8 cellular contexts compared by ENCODE assay signal in the genomic region with DNA sequence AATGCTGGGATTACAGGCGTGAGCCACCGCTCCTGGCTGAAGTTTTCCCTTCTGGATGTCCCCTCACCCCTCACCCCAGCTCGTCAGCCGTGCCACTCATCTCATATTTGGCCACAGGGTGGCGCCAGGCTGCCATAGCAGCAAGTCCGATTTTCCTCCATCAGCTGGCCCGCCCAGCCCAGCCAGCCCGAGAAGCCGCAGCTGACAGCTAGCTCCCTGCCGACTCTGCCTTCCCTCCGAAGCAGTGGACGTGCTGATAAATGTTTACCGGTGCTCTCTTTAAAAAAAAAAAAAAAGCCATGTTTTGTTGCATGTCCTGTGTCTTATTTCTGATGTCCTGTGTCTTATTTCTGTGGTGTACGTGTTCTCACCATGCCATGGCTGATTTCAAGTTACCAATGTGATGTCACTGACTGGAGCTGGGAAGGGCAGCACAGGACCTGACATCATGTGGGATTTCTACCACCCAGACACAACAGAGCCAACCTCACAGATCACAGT. TPM values are rescaled to one million over a fixed set of nuclear protein-coding genes. Genes with fewer than 3 reads are reported as not detected.
A peak's percentile ranks its signal among the peaks of the same experiment; 100 is the strongest.
DNase-seq lines count a peak whose midpoint lies in the region; ATAC-seq and TF ChIP-seq lines count a peak whose summit lies in the region.

No MANE protein-coding gene starts in this region.

- no peaks in the 10 kb centered on the region for H3K9me3 Mint-ChIP-seq in CD8-positive, alpha-beta memory T cell

- H3K27me3 ChIP-seq in CD8-positive, alpha-beta memory T cell (ENCODE audit: insufficient read depth, low read length, poor library complexity, severe bottlenecking) = no peaks in the 10 kb centered on the region
- H3K27me3 ChIP-seq in trophoblast cell (ENCODE audit: insufficient read depth, low read length) = no peaks in the 10 kb centered on the region
- H3K27me3 ChIP-seq in thyroid gland = no peaks in the 10 kb centered on the region

- no peak overlapping the region for H3K27ac ChIP-seq in CD8-positive, alpha-beta memory T cell (ENCODE audit: low read depth, low read length)
- no peak overlapping the region for H3K27ac ChIP-seq in SK-N-MC
- H3K27ac ChIP-seq in trophoblast cell (ENCODE audit: low read depth, low read length) = peak overlapping the region; percentile 19
- peak overlapping the region in 1 of 3 donors; percentile 58 for H3K27ac ChIP-seq in thyroid gland

- peak; percentile 61 to 94 (median 88) for TF ChIP-seq CTCF in thyroid gland (IDR thresholded peaks at IDR 0.05)

- no peaks in the 10 kb centered on the region for H3K9me3 ChIP-seq in CD8-positive, alpha-beta memory T cell (ENCODE audit: low read length)
- H3K9me3 ChIP-seq in SK-N-MC (ENCODE audit: low read depth, low read length) (no peaks in the 10 kb centered on the region), trophoblast cell (ENCODE audit: insufficient read depth, low read depth, low read length) (no peaks in the 10 kb centered on the region), thyroid gland (no peaks in the 10 kb centered on the region)

- no peak overlapping the region for H3K4me3 ChIP-seq in CD8-positive, alpha-beta memory T cell (ENCODE audit: low read length)
- no peak overlapping the region for H3K4me3 ChIP-seq in SK-N-MC
- no peak overlapping the region for H3K4me3 ChIP-seq in trophoblast cell (ENCODE audit: low read depth, low read length)
- no peak overlapping the region for H3K4me3 ChIP-seq in thyroid gland (replicated peaks in 1 of 3)

- H3K36me3 Mint-ChIP-seq in CD8-positive, alpha-beta memory T cell = peaks cover 0 to 34% (median 5%) of the 10 kb centered on the region in 3 donors

- no peak overlapping the region for H3K9ac ChIP-seq in SK-N-MC (ENCODE audit: insufficient read length)
- no peak overlapping the region for H3K9ac ChIP-seq in trophoblast cell (ENCODE audit: low read length)

- DNase-seq in CD8-positive, alpha-beta memory T cell = peak; percentile 44 to 71 (median 51)
- DNase-seq in M059J (ENCODE audit: low read depth) (peak; percentile 82), SK-N-MC (ENCODE audit: low read depth, low spot score) (peak; percentile 5), germinal center (ENCODE audit: low spot score) (peak; percentile 80), trophoblast cell (peak; percentile 79 to 89), thyroid gland (peak; percentile 90 to 93)
- DNase-seq in activated naive CD4-positive, alpha-beta T cell treated with Interleukin-2 at 50 U/mL for 16 hours = peak; percentile 81

- H4K91ac ChIP-seq in trophoblast cell (ENCODE audit: low read depth, low read length) = no peak overlapping the region

- POLR2A ChIA-PET in CD8-positive, alpha-beta memory T cell (lab: Charles Lee) = no interaction called here

- no peak overlapping the region for H2AK5ac ChIP-seq in trophoblast cell (ENCODE audit: low read length)

- H3K4ac ChIP-seq in trophoblast cell (ENCODE audit: low read depth, low read length) = no peak overlapping the region

- H3K4me1 ChIP-seq in CD8-positive, alpha-beta memory T cell (ENCODE audit: insufficient read depth, low read length) = peaks cover 10% of the 10 kb centered on the region
- H3K4me1 ChIP-seq in trophoblast cell (ENCODE audit: control insufficient read depth in 1 of 2, insufficient read depth in 2 of 2, low read length in 2 of 2) (peaks cover 19 to 39% of the 10 kb centered on the region in 2 experiments), thyroid gland (peaks cover 47 to 67% of the 10 kb centered on the region in 2 donors)

- CTCF ChIA-PET in CD8-positive, alpha-beta memory T cell (lab: Charles Lee) = interaction anchor here (0.7 to 7.4 kb wide), 10 partner anchors 11 to 355 kb away, joined by 3 to 69 read pairs (median 4); a partner anchor contains a TSS

- H3K14ac ChIP-seq in trophoblast cell (ENCODE audit: low read length) = no peak overlapping the region

- peaks cover 4 to 8% (median 5%) of the 10 kb centered on the region in 3 donors for H3K4me1 Mint-ChIP-seq in CD8-positive, alpha-beta memory T cell

- no peak overlapping the region for H3K4me2 ChIP-seq in trophoblast cell (ENCODE audit: low read length)

- H3K27me3 Mint-ChIP-seq in CD8-positive, alpha-beta memory T cell = no peaks in the 10 kb centered on the region

- no peak for TF ChIP-seq POLR2A in thyroid gland (IDR thresholded peaks at IDR 0.05)

- no peak overlapping the region for H3K18ac ChIP-seq in trophoblast cell (ENCODE audit: low read length)

- H3K36me3 ChIP-seq in CD8-positive, alpha-beta memory T cell (ENCODE audit: insufficient read depth, low read length) = peaks cover 4% of the 10 kb centered on the region
- H3K36me3 ChIP-seq in SK-N-MC (ENCODE audit: insufficient read depth, low read length) = peaks cover 24% of the 10 kb centered on the region
- H3K36me3 ChIP-seq in trophoblast cell (ENCODE audit: control insufficient read depth in 1 of 2, insufficient read depth in 2 of 2, low read length in 2 of 2) = peaks cover 12 to 14% of the 10 kb centered on the region in 2 experiments
- no peaks in the 10 kb centered on the region for H3K36me3 ChIP-seq in thyroid gland

- intact Hi-C loops in thyroid gland (cut with DNase I) = loop anchor here (5.0 to 10.0 kb wide), 3 partner anchors 43 to 450 kb away; a partner anchor contains a TSS

- no peaks in the 10 kb centered on the region for H3K79me2 ChIP-seq in trophoblast cell (ENCODE audit: control insufficient read depth, insufficient read depth, low read length, poor library complexity)

- H2BK5ac ChIP-seq in trophoblast cell (ENCODE audit: low read depth, low read length, poor library complexity) = no peak overlapping the region

- no peak overlapping the region for H2AFZ ChIP-seq in trophoblast cell (ENCODE audit: insufficient read depth, low read length, poor library complexity)

- H2BK120ac ChIP-seq in trophoblast cell (ENCODE audit: insufficient read depth, low read length, poor library complexity) = no peak overlapping the region

- peak overlapping the region in 2 of 8 donors; percentile 53 to 71 for H3K27ac Mint-ChIP-seq in CD8-positive, alpha-beta memory T cell

- no peak overlapping the region for H2BK12ac ChIP-seq in trophoblast cell (ENCODE audit: low read length)

- no peak overlapping the region for H3K4me3 Mint-ChIP-seq in CD8-positive, alpha-beta memory T cell

- H4K8ac ChIP-seq in trophoblast cell (ENCODE audit: low read depth, low read length) = no peak overlapping the region

- WGBS in trophoblast cell (ENCODE audit: extremely low coverage, insufficient coverage, insufficient read length) = no CpG with 5 or more reads among the region's 14 CpGs
- WGBS in thyroid gland, 2 donors = 18 to 21% methylated on average over 14 of the region's 14 CpGs

- ATAC-seq in GM21447 (IDR thresholded peaks at IDR 0.05; ENCODE audit: unreplicated experiment) = peak; percentile 73

- no peak overlapping the region for H3K23ac ChIP-seq in trophoblast cell (ENCODE audit: low read length)

- no peak overlapping the region for H4K12ac ChIP-seq in trophoblast cell (ENCODE audit: low read depth, low read length)

- peaks cover 7% of the 10 kb centered on the region for H3K79me1 ChIP-seq in trophoblast cell (ENCODE audit: low read length)

RNA-seq across cellular contexts. Expression of a gene that starts 58.3 kb away (rescaled TPM):
- total RNA-seq in CD8-positive, alpha-beta memory T cell = 10 to 100 TPM; 71.2 to 73.2 TPM
- 115 TPM for polyA plus RNA-seq in CD8-positive, alpha-beta memory T cell
- 115 and 145 TPM in 2 replicates for total RNA-seq in M059J (2014; rRNA removed; shearing (Covaris generic))
- 210 and 218 TPM in 2 replicates for polyA plus RNA-seq in trophoblast cell (2013)
- total RNA-seq in thyroid gland = 100 to 1,000 TPM in 1 of 4 donors, 10 to 100 TPM in 3; 58.2 to 106 (median 87.8) TPM

Comparison
In these comparisons a context has a peak if more than half of its experiments do, and no peak if none do; other contexts are left out.
1. DNase-seq: peak in every context shown above with its lines; median percentile 92 in thyroid gland; 84 in trophoblast cell; 82 in M059J; 81 in activated naive CD4-positive, alpha-beta T cell treated with Interleukin-2 at 50 U/mL for 16 hours; 80 in germinal center; 51 in CD8-positive, alpha-beta memory T cell; 5 in SK-N-MC.